1 cellular context compared by ENCODE assay signal in the genomic region with DNA sequence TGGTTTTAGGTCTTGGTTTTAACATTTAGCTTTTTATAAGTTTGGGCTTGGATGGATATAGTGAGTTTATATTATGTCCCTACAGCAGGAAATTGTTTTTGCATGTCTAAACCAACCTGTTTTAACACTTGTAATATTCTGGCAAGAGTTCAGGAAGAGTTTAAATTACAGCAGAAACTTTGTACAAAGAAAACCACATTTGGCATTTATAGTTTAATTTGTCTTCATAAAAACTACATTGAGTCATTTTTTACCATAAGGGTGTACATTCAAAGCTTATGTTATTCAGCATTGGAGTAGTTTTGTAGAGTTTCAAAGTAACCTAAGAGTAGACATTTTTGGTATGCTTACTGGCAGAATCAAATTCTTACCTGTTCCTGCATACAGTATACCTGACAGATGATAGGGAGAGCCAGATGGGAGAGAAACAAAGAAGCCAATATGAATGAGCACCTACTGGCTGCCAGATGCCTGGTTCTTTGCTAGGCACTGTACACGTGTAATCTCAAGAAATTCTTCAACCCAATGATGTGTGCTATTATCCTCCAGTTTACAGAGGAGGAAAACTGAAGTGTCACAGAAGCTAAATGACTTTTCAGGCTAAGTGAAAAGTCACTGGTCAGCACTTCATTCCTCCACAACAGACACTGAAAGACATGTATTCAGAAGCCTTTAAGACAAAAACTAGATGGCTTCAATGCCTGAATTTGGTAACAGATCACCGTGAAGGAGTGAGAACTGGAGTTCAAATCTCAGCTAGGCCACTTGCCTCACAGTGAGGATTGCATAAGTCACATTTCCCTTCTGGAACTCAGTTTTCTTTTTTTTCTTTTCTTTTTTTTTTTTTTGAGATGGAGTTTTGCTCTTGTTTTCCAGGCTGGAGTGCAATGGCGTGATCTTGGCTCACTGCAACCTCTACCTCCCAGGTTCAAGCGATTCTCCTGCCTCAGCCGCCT.
TF ChIP-seq lines count a peak whose summit lies in the region.

No MANE protein-coding gene starts in this region.

TF ChIP-seq in WTC11, 78 proteins besides CTCF, POLR2A, EP300 and RAD21 (continued from another document):
- TF ChIP-seq, protein P1, sequence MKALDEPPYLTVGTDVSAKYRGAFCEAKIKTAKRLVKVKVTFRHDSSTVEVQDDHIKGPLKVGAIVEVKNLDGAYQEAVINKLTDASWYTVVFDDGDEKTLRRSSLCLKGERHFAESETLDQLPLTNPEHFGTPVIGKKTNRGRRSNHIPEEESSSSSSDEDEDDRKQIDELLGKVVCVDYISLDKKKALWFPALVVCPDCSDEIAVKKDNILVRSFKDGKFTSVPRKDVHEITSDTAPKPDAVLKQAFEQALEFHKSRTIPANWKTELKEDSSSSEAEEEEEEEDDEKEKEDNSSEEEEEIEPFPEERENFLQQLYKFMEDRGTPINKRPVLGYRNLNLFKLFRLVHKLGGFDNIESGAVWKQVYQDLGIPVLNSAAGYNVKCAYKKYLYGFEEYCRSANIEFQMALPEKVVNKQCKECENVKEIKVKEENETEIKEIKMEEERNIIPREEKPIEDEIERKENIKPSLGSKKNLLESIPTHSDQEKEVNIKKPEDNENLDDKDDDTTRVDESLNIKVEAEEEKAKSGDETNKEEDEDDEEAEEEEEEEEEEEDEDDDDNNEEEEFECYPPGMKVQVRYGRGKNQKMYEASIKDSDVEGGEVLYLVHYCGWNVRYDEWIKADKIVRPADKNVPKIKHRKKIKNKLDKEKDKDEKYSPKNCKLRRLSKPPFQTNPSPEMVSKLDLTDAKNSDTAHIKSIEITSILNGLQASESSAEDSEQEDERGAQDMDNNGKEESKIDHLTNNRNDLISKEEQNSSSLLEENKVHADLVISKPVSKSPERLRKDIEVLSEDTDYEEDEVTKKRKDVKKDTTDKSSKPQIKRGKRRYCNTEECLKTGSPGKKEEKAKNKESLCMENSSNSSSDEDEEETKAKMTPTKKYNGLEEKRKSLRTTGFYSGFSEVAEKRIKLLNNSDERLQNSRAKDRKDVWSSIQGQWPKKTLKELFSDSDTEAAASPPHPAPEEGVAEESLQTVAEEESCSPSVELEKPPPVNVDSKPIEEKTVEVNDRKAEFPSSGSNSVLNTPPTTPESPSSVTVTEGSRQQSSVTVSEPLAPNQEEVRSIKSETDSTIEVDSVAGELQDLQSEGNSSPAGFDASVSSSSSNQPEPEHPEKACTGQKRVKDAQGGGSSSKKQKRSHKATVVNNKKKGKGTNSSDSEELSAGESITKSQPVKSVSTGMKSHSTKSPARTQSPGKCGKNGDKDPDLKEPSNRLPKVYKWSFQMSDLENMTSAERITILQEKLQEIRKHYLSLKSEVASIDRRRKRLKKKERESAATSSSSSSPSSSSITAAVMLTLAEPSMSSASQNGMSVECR (CRISPR knock-in tag; IDR thresholded peaks at IDR 0.05; ENCODE audit: borderline replicate concordance), result no peak
- TF ChIP-seq GRHL2 (CRISPR knock-in tag; IDR thresholded peaks at IDR 0.05; ENCODE audit: insufficient replicate concordance, severe bottlenecking) (no peak), KAT7 (CRISPR knock-in tag; IDR thresholded peaks at IDR 0.05; ENCODE audit: borderline replicate concordance) (no peak), ESRRA (CRISPR knock-in tag; IDR thresholded peaks at IDR 0.05; ENCODE audit: borderline replicate concordance) (no peak), NR2C2 (CRISPR knock-in tag; IDR thresholded peaks at IDR 0.05) (no peak), ZNF232 (CRISPR knock-in tag; IDR thresholded peaks at IDR 0.05) (no peak)
- TF ChIP-seq, protein P2, sequence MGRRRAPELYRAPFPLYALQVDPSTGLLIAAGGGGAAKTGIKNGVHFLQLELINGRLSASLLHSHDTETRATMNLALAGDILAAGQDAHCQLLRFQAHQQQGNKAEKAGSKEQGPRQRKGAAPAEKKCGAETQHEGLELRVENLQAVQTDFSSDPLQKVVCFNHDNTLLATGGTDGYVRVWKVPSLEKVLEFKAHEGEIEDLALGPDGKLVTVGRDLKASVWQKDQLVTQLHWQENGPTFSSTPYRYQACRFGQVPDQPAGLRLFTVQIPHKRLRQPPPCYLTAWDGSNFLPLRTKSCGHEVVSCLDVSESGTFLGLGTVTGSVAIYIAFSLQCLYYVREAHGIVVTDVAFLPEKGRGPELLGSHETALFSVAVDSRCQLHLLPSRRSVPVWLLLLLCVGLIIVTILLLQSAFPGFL (CRISPR knock-in tag; IDR thresholded peaks at IDR 0.05; ENCODE audit: borderline replicate concordance), result no peak
- TF ChIP-seq, protein P3, sequence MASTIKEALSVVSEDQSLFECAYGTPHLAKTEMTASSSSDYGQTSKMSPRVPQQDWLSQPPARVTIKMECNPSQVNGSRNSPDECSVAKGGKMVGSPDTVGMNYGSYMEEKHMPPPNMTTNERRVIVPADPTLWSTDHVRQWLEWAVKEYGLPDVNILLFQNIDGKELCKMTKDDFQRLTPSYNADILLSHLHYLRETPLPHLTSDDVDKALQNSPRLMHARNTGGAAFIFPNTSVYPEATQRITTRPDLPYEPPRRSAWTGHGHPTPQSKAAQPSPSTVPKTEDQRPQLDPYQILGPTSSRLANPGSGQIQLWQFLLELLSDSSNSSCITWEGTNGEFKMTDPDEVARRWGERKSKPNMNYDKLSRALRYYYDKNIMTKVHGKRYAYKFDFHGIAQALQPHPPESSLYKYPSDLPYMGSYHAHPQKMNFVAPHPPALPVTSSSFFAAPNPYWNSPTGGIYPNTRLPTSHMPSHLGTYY (CRISPR knock-in tag; IDR thresholded peaks at IDR 0.05), result no peak
- TF ChIP-seq, protein P4, sequence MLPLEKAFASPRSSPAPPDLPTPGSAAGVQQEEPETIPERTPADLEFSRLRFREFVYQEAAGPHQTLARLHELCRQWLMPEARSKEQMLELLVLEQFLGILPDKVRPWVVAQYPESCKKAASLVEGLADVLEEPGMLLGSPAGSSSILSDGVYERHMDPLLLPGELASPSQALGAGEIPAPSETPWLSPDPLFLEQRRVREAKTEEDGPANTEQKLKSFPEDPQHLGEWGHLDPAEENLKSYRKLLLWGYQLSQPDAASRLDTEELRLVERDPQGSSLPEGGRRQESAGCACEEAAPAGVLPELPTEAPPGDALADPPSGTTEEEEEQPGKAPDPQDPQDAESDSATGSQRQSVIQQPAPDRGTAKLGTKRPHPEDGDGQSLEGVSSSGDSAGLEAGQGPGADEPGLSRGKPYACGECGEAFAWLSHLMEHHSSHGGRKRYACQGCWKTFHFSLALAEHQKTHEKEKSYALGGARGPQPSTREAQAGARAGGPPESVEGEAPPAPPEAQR (CRISPR knock-in tag; IDR thresholded peaks at IDR 0.05), result no peak
- TF ChIP-seq, protein P5, sequence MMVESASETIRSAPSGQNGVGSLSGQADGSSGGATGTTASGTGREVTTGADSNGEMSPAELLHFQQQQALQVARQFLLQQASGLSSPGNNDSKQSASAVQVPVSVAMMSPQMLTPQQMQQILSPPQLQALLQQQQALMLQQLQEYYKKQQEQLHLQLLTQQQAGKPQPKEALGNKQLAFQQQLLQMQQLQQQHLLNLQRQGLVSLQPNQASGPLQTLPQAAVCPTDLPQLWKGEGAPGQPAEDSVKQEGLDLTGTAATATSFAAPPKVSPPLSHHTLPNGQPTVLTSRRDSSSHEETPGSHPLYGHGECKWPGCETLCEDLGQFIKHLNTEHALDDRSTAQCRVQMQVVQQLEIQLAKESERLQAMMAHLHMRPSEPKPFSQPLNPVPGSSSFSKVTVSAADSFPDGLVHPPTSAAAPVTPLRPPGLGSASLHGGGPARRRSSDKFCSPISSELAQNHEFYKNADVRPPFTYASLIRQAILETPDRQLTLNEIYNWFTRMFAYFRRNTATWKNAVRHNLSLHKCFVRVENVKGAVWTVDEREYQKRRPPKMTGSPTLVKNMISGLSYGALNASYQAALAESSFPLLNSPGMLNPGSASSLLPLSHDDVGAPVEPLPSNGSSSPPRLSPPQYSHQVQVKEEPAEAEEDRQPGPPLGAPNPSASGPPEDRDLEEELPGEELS (CRISPR knock-in tag; IDR thresholded peaks at IDR 0.05), result no peak
- TF ChIP-seq, protein P6, sequence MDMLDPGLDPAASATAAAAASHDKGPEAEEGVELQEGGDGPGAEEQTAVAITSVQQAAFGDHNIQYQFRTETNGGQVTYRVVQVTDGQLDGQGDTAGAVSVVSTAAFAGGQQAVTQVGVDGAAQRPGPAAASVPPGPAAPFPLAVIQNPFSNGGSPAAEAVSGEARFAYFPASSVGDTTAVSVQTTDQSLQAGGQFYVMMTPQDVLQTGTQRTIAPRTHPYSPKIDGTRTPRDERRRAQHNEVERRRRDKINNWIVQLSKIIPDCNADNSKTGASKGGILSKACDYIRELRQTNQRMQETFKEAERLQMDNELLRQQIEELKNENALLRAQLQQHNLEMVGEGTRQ (CRISPR knock-in tag; IDR thresholded peaks at IDR 0.05), result no peak
TF ChIP-seq in WTC11: peak in this region for 0.
